10 cellular contexts compared by ENCODE assay signal in genomic region chr12:78457951-78458350, GRCh38.
DNase-seq lines count a peak whose midpoint lies in the region; ATAC-seq and TF ChIP-seq lines count a peak whose summit lies in the region.
"Had no signal": no experiment of that assay in that cellular context is flagged by ENCODE, and none has a peak within 500 bp of the region (broad histone marks: within the 10 kb centered on the region; RNA-seq: fewer than 3 reads in every experiment).

No MANE protein-coding gene starts in this region.

- peak overlapping the region; percentile 80 for H2AFZ ChIP-seq in GM23338

- CTCF ChIA-PET in T-cell (lab: Charles Lee): no interaction called here

- 0 out of 2 replicates have a peak, but pooled peaks cover 4% of the 10 kb centered on the region for H3K9me2 ChIP-seq in GM23338 (ENCODE audit: insufficient read depth)

- no peaks in the 10 kb centered on the region for H3K79me2 ChIP-seq in GM23338 (replicated peaks; ENCODE audit: insufficient read depth)

- POLR2A ChIA-PET in T-cell (lab: Charles Lee): no interaction called here

- H3K9me3 Mint-ChIP-seq in GM23338 (no peaks in the 10 kb centered on the region), T-cell (peaks cover 14 to 27% (median 22%) of the 10 kb centered on the region in 3 donors)

- H3K27me3 ChIP-seq in GM23338 (ENCODE audit: insufficient read depth): no peaks in the 10 kb centered on the region

- no peaks in the 10 kb centered on the region for H3K36me3 ChIP-seq in GM23338 (ENCODE audit: insufficient read depth)

- H3K4me3 ChIP-seq in GM23338: no peak overlapping the region
- H3K4me3 ChIP-seq: coronary artery had no signal

- H3K4me1 Mint-ChIP-seq in GM23338 (peaks cover 15% of the 10 kb centered on the region), T-cell (no peaks in the 10 kb centered on the region)

- H3F3A ChIP-seq in GM23338 (replicated peaks; ENCODE audit: low read depth): no peaks in the 10 kb centered on the region

- H3K4me1 ChIP-seq in GM23338 (ENCODE audit: insufficient read depth): peaks cover 16% of the 10 kb centered on the region; the same call in 1 of the 2 replicates

- H4K20me1 ChIP-seq in GM23338 (replicated peaks; ENCODE audit: insufficient read depth): no peaks in the 10 kb centered on the region

- H3K4me3 Mint-ChIP-seq in GM23338 (no peak overlapping the region), T-cell (no peak overlapping the region)

- H3K4me2 ChIP-seq in GM23338: peak overlapping the region; percentile 52; the same call in 1 of the 2 replicates

- H3K27ac Mint-ChIP-seq in GM23338 (no peak overlapping the region), T-cell (no peak overlapping the region)

- peak; percentile 100 for ATAC-seq in GM18517 (IDR thresholded peaks at IDR 0.05; ENCODE audit: unreplicated experiment)
- ATAC-seq in GM23338: no peak
- peak; percentile 100 for ATAC-seq in HG03558 (IDR thresholded peaks at IDR 0.05; ENCODE audit: extremely low read depth, unreplicated experiment)
- ATAC-seq in T-cell (replicated peaks in 1 of 4): no peak

- DNase-seq in GM23338 (ENCODE audit: low spot score): no peak
- peak; percentile 16 for DNase-seq in fibroblast of gingiva (ENCODE audit: low read depth)
- no peak for DNase-seq in T-cell
- DNase-seq in mesenteric fat pad (ENCODE audit: low spot score): no peak
- DNase-seq in islet precursor cell: no peak
- no peak for DNase-seq in stimulated activated naive CD4-positive, alpha-beta T cell (lab: John Stamatoyannopoulos, UW)
- DNase-seq: NCI-H1105 treated with DMSO at 0.1 percent for 48 hours had no signal

- no peak overlapping the region; the same call in 1 of the 2 replicates for H3K27ac ChIP-seq in GM23338 (ENCODE audit: low read depth)
- H3K27ac ChIP-seq: coronary artery had no signal

- H3K36me3 Mint-ChIP-seq in GM23338 (ENCODE audit: low read depth) (no peaks in the 10 kb centered on the region), T-cell (no peaks in the 10 kb centered on the region)

- no peak for TF ChIP-seq CTCF in GM23338 (conservative IDR thresholded peaks at IDR 0.05; ENCODE audit: low read depth in 2 of 2)

- H3K27me3 Mint-ChIP-seq in GM23338 (ENCODE audit: insufficient read depth, low read depth, poor library complexity) (peaks cover 1% of the 10 kb centered on the region), T-cell (no peaks in the 10 kb centered on the region)

TF ChIP-seq in GM23338, 12 proteins besides CTCF, POLR2A, EP300 and RAD21:
- TF ChIP-seq JUNB (IDR thresholded peaks at IDR 0.05; ENCODE audit: unreplicated experiment) (no peak), ETS1 (IDR thresholded peaks at IDR 0.05) (no peak), NANOG (IDR thresholded peaks at IDR 0.05; ENCODE audit: borderline replicate concordance) (no peak), ZNF114 (CRISPR knock-in tag; IDR thresholded peaks at IDR 0.05) (no peak)

Comparison
In these comparisons a context has a peak if more than half of its experiments do, and no peak if none do; other contexts are left out.
1. ATAC-seq: peak in GM18517 (single experiment) and HG03558 (single experiment); none in GM23338 (single experiment) and T-cell (0 of 4).